ENCODE assay signal across 8 cellular contexts in the genomic region with DNA sequence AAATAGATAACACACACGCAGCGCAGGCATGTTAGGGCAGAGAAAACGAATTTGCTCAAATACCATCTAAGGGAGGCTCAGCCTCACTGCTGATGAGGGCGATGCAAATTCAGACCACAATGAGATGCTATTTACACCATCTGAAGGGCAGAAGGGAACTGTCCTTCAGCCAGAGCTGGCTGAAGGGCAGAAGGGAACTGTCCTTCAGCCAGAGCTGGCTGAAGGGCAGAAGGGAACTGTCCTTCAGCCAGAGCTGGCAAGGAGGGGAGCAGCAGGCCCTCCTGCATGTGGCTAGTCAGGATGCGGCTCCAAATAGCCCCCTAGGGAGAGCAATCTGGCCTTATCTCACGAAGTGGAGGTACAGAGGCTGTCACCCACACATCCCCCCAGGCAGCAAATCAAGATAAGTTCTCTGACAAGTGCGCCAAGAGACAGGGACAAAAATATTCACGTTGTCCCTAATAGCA. TPM values are rescaled to one million over a fixed set of nuclear protein-coding genes. Genes with fewer than 3 reads are reported as not detected.
DNase-seq lines count a peak whose midpoint lies in the region; ATAC-seq and TF ChIP-seq lines count a peak whose summit lies in the region.

No MANE protein-coding gene starts in this region.

- DNase-seq in activated CD4-positive, alpha-beta T cell treated with anti-CD3 and anti-CD28 coated beads, Interleukin-2, amount 10 ng/mL, durations not matched to agents 7 days and 5 days = no peak
- DNase-seq in activated CD4-positive, alpha-beta T cell treated with anti-CD3 and anti-CD28 coated beads for 48 hours = no peak
- no peak for DNase-seq in WTC11 (ENCODE audit: low spot score)
- peak in 1 of 2 donors; percentile 16 for DNase-seq in tibial artery
- DNase-seq in H4 (ENCODE audit: low spot score) = no peak
- DNase-seq in NCI-H2081 (lab: John Stamatoyannopoulos, UW) = no peak

- peak; percentile 43 for ATAC-seq in HG03060 (IDR thresholded peaks at IDR 0.05; ENCODE audit: low read depth, unreplicated experiment)
- ATAC-seq in WTC11 = peak; percentile 56

- peaks cover 23% of the 10 kb centered on the region for H3K4me1 Mint-ChIP-seq in activated CD4-positive, alpha-beta T cell treated with anti-CD3 and anti-CD28 coated beads, Interleukin-2, amount 10 ng/mL, durations not matched to agents 7 days and 5 days
- peaks cover 31% of the 10 kb centered on the region for H3K4me1 Mint-ChIP-seq in WTC11

- H3K36me3 ChIP-seq in iPS-20b (ENCODE audit: insufficient read depth, low read depth, low read length) (no peaks in the 10 kb centered on the region), tibial artery (no peaks in the 10 kb centered on the region)

- no peaks in the 10 kb centered on the region for H3K9me3 Mint-ChIP-seq in activated CD4-positive, alpha-beta T cell treated with anti-CD3 and anti-CD28 coated beads, Interleukin-2, amount 10 ng/mL, durations not matched to agents 7 days and 5 days
- no peaks in the 10 kb centered on the region for H3K9me3 Mint-ChIP-seq in WTC11

- TF ChIP-seq CTCF in WTC11 (IDR thresholded peaks at IDR 0.05) (no peak), tibial artery (IDR thresholded peaks at IDR 0.05) (no peak)

- no peaks in the 10 kb centered on the region for H3K27me3 ChIP-seq in iPS-20b (ENCODE audit: insufficient read depth, low read length)
- no peaks in the 10 kb centered on the region for H3K27me3 ChIP-seq in tibial artery

- peaks cover 17% of the 10 kb centered on the region; the same call in 1 of the 2 replicates for H3K4me1 ChIP-seq in iPS-20b (ENCODE audit: insufficient read depth, low read length)
- peaks cover 0 to 17% (median 9%) of the 10 kb centered on the region in 4 donors for H3K4me1 ChIP-seq in tibial artery

- H3K4me3 Mint-ChIP-seq in activated CD4-positive, alpha-beta T cell treated with anti-CD3 and anti-CD28 coated beads, Interleukin-2, amount 10 ng/mL, durations not matched to agents 7 days and 5 days = peak overlapping the region; percentile 72
- peak overlapping the region; percentile 79 for H3K4me3 Mint-ChIP-seq in WTC11

- peak overlapping the region; percentile 72 for H3K27ac Mint-ChIP-seq in activated CD4-positive, alpha-beta T cell treated with anti-CD3 and anti-CD28 coated beads, Interleukin-2, amount 10 ng/mL, durations not matched to agents 7 days and 5 days
- peak overlapping the region; percentile 97 for H3K27ac Mint-ChIP-seq in WTC11

- H3K27ac ChIP-seq in iPS-20b (ENCODE audit: low read length) (peak overlapping the region; percentile 82), tibial artery (peak overlapping the region; percentile 73 to 82)

- no peaks in the 10 kb centered on the region for H3K36me3 Mint-ChIP-seq in activated CD4-positive, alpha-beta T cell treated with anti-CD3 and anti-CD28 coated beads, Interleukin-2, amount 10 ng/mL, durations not matched to agents 7 days and 5 days (ENCODE audit: low read depth)
- H3K36me3 Mint-ChIP-seq in WTC11 = no peaks in the 10 kb centered on the region

- POLR2A ChIA-PET in activated CD4-positive, alpha-beta T cell treated with anti-CD3 and anti-CD28 coated beads, Interleukin-2, amount 10 ng/mL, durations not matched to agents 7 days and 5 days (lab: Charles Lee) = interaction anchor here (0.6 kb wide), 1 partner anchor 29 kb away, joined by 4 read pairs; no protein-coding TSS in a partner anchor
- POLR2A ChIA-PET in WTC11 (lab: Charles Lee) = interaction anchor here (0.6 to 1.5 kb wide), 3 partner anchors 24 to 315 kb away, joined by 3 to 8 read pairs (median 3); no protein-coding TSS in a partner anchor

- peak overlapping the region; percentile 78 for H3K9ac ChIP-seq in iPS-20b (ENCODE audit: low read depth, low read length)

- CTCF ChIA-PET in activated CD4-positive, alpha-beta T cell treated with anti-CD3 and anti-CD28 coated beads, Interleukin-2, amount 10 ng/mL, durations not matched to agents 7 days and 5 days (lab: Charles Lee) = interaction anchor here (1.2 to 1.7 kb wide), 2 partner anchors 10 to 12 kb away, joined by 4 to 7 read pairs; no protein-coding TSS in a partner anchor
- CTCF ChIA-PET in WTC11 (lab: Charles Lee) = interaction anchor here (0.6 to 3.3 kb wide), 9 partner anchors 10 to 488 kb away, joined by 3 to 20 read pairs (median 5); no protein-coding TSS in a partner anchor

- peak overlapping the region; percentile 69 for H3K4me3 ChIP-seq in iPS-20b (ENCODE audit: low read length)
- peak overlapping the region; percentile 58 to 65 for H3K4me3 ChIP-seq in tibial artery

- intact Hi-C loops in tibial artery (cut with DNase I; ENCODE audit: low total_unique reads) = no loop called here

- no peaks in the 10 kb centered on the region for H3K27me3 Mint-ChIP-seq in activated CD4-positive, alpha-beta T cell treated with anti-CD3 and anti-CD28 coated beads, Interleukin-2, amount 10 ng/mL, durations not matched to agents 7 days and 5 days
- no peaks in the 10 kb centered on the region for H3K27me3 Mint-ChIP-seq in WTC11 (ENCODE audit: low read depth)

- H3K9me3 ChIP-seq in iPS-20b (ENCODE audit: insufficient read depth, low read depth, low read length) (no peaks in the 10 kb centered on the region), tibial artery (no peaks in the 10 kb centered on the region)

TF ChIP-seq in WTC11, 78 proteins besides CTCF, POLR2A, EP300 and RAD21:
- TF ChIP-seq, protein P1, sequence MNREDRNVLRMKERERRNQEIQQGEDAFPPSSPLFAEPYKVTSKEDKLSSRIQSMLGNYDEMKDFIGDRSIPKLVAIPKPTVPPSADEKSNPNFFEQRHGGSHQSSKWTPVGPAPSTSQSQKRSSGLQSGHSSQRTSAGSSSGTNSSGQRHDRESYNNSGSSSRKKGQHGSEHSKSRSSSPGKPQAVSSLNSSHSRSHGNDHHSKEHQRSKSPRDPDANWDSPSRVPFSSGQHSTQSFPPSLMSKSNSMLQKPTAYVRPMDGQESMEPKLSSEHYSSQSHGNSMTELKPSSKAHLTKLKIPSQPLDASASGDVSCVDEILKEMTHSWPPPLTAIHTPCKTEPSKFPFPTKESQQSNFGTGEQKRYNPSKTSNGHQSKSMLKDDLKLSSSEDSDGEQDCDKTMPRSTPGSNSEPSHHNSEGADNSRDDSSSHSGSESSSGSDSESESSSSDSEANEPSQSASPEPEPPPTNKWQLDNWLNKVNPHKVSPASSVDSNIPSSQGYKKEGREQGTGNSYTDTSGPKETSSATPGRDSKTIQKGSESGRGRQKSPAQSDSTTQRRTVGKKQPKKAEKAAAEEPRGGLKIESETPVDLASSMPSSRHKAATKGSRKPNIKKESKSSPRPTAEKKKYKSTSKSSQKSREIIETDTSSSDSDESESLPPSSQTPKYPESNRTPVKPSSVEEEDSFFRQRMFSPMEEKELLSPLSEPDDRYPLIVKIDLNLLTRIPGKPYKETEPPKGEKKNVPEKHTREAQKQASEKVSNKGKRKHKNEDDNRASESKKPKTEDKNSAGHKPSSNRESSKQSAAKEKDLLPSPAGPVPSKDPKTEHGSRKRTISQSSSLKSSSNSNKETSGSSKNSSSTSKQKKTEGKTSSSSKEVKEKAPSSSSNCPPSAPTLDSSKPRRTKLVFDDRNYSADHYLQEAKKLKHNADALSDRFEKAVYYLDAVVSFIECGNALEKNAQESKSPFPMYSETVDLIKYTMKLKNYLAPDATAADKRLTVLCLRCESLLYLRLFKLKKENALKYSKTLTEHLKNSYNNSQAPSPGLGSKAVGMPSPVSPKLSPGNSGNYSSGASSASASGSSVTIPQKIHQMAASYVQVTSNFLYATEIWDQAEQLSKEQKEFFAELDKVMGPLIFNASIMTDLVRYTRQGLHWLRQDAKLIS (CRISPR knock-in tag; IDR thresholded peaks at IDR 0.05; ENCODE audit: borderline replicate concordance) = no peak
- TF ChIP-seq ZNF263 (CRISPR knock-in tag; IDR thresholded peaks at IDR 0.05; ENCODE audit: low read depth) = no peak
- TF ChIP-seq, protein P2, sequence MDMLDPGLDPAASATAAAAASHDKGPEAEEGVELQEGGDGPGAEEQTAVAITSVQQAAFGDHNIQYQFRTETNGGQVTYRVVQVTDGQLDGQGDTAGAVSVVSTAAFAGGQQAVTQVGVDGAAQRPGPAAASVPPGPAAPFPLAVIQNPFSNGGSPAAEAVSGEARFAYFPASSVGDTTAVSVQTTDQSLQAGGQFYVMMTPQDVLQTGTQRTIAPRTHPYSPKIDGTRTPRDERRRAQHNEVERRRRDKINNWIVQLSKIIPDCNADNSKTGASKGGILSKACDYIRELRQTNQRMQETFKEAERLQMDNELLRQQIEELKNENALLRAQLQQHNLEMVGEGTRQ (CRISPR knock-in tag; IDR thresholded peaks at IDR 0.05) = no peak
- no peak for TF ChIP-seq ETV6 (CRISPR knock-in tag; IDR thresholded peaks at IDR 0.05)
- no peak for TF ChIP-seq ZNF423 (CRISPR knock-in tag; IDR thresholded peaks at IDR 0.05)

RNA-seq across cellular contexts. Expression of a gene that starts 7.5 kb away (rescaled TPM):
- 10 to 100 TPM; 22.4 to 28.1 TPM for total RNA-seq in activated CD4-positive, alpha-beta T cell treated with anti-CD3 and anti-CD28 coated beads, Interleukin-2, amount 10 ng/mL, durations not matched to agents 7 days and 5 days
- 32.8 to 38.2 TPM (median 35.1 TPM) in 3 replicates for total RNA-seq in WTC11 (2021)
- total RNA-seq in H4 (2014; rRNA removed; shearing (Covaris generic)) = 8.5 and 9.1 TPM in 2 replicates

RNA-seq across cellular contexts. Expression of a gene that starts 22.5 kb away (rescaled TPM):
- total RNA-seq in activated CD4-positive, alpha-beta T cell treated with anti-CD3 and anti-CD28 coated beads, Interleukin-2, amount 10 ng/mL, durations not matched to agents 7 days and 5 days = not detected
- total RNA-seq in WTC11 (2021) = 0.21 to 0.59 TPM (median 0.39 TPM) in 3 replicates
- not detected in 2 replicates for total RNA-seq in H4 (2014; rRNA removed; shearing (Covaris generic))

RNA-seq across cellular contexts. Expression of a gene that starts 25.4 kb away (rescaled TPM):
- 100 to 1,000 TPM; 153 to 162 TPM for total RNA-seq in activated CD4-positive, alpha-beta T cell treated with anti-CD3 and anti-CD28 coated beads, Interleukin-2, amount 10 ng/mL, durations not matched to agents 7 days and 5 days
- total RNA-seq in WTC11 (2021) = 141 to 162 TPM (median 143 TPM) in 3 replicates
- 195 and 221 TPM in 2 replicates for total RNA-seq in H4 (2014; rRNA removed; shearing (Covaris generic))

RNA-seq across cellular contexts. Expression of a gene that starts 48.1 kb away (rescaled TPM):
- under 1 TPM; 0.48 to 0.50 TPM for total RNA-seq in activated CD4-positive, alpha-beta T cell treated with anti-CD3 and anti-CD28 coated beads, Interleukin-2, amount 10 ng/mL, durations not matched to agents 7 days and 5 days
- 0.32 to 0.66 TPM (median 0.34 TPM) in 3 replicates for total RNA-seq in WTC11 (2021)
- not detected in 2 replicates for total RNA-seq in H4 (2014; rRNA removed; shearing (Covaris generic))

RNA-seq across cellular contexts. Expression of a gene that starts 48.3 kb away (rescaled TPM):
- not detected for total RNA-seq in activated CD4-positive, alpha-beta T cell treated with anti-CD3 and anti-CD28 coated beads, Interleukin-2, amount 10 ng/mL, durations not matched to agents 7 days and 5 days
- total RNA-seq in WTC11 (2021) = 0.07 TPM in 2 of 3 replicates, not detected in the other
- not detected in 2 replicates for total RNA-seq in H4 (2014; rRNA removed; shearing (Covaris generic))
